ENCODE assay signal across 14 cellular contexts in genomic region chr2:206456078-206456769, GRCh38.
"Had no signal": no experiment of that assay in that cellular context is flagged by ENCODE, and none has a peak within 500 bp of the region (broad histone marks: within the 10 kb centered on the region; RNA-seq: fewer than 3 reads in every experiment).

No MANE protein-coding gene starts in this region.

- H3K27me3 ChIP-seq: brain microvascular endothelial cell, hepatocyte, neural progenitor cell, pancreas had no signal

- H3K36me3 ChIP-seq: brain microvascular endothelial cell, neural progenitor cell, pancreas had no signal

- H3K4me3 ChIP-seq: hepatocyte, neural progenitor cell, pancreas, skin epidermis had no signal

- H3K4me2 ChIP-seq: hepatocyte, neural progenitor cell had no signal

- H3K79me2 ChIP-seq: hepatocyte had no signal

- H3K9me3 ChIP-seq: pancreas had no signal

- H3K27ac ChIP-seq: brain microvascular endothelial cell, hepatocyte, neural progenitor cell, pancreas, skin epidermis had no signal

- H3K4me1 ChIP-seq: neural progenitor cell, pancreas had no signal

- DNase-seq: activated CD4-positive, alpha-beta memory T cell treated with anti-CD3 and anti-CD28 coated beads, Interleukin-2, amount 10 ng/mL, durations not matched to agents 7 days and 5 days; activated CD4-positive, alpha-beta T cell treated with anti-CD3 and anti-CD28 coated beads for 1 hour; activated gamma-delta T cell treated with Interleukin-2 at 50 U/mL for 16 hours; activated naive CD8-positive, alpha-beta T cell treated with anti-CD3 and anti-CD28 coated beads for 36 hours; activated T-cell treated with anti-CD3 and anti-CD28 coated beads, Interleukin-2, amount 50 U/mL, for 48 hours; brain microvascular endothelial cell; cerebellar nuclear complex; kidney; pancreas; retina had no signal

- H3K9ac ChIP-seq: neural progenitor cell had no signal

- ATAC-seq: pancreas; stimulated activated effector memory CD8-positive, alpha-beta T cell treated with anti-CD3 and anti-CD28 coated beads, Interleukin-12 subunit alpha, Interleukin-12 subunit beta, amount 100 ng/mL, for 72 hours had no signal

- H2AFZ ChIP-seq: hepatocyte, neural progenitor cell had no signal
